8 cellular contexts compared by ENCODE assay signal in genomic region chr7:27156508-27156898, GRCh38.
DNase-seq lines count a peak whose midpoint lies in the region; ATAC-seq and TF ChIP-seq lines count a peak whose summit lies in the region.

Gene HOXA7, minus strand, starts transcription at chr7:27156675. Its CDS starts 130 bp downstream, at chr7:27156545.

- H3K9me3 Mint-ChIP-seq in T-helper 1 cell treated with Interleukin-12 subunit alpha and Interleukin-12 subunit beta and Interleukin-4 antibody, amounts not matched to agents 30 μg/mL and 1 μg/mL, for 36 hours = no peaks in the 10 kb centered on the region
- peaks cover 3% of the 10 kb centered on the region for H3K9me3 Mint-ChIP-seq in nephron progenitor cell

- peak within 1 kb of the TSS; percentile 82 for H3K27ac Mint-ChIP-seq in T-helper 1 cell treated with Interleukin-12 subunit alpha and Interleukin-12 subunit beta and Interleukin-4 antibody, amounts not matched to agents 30 μg/mL and 1 μg/mL, for 36 hours
- H3K27ac Mint-ChIP-seq in nephron progenitor cell = peak within 1 kb of the TSS; percentile 99

- no peak for DNase-seq in T-helper 1 cell
- peak; percentile 72 for DNase-seq in NCI-H226
- DNase-seq in ecto neural progenitor cell (ENCODE audit: low spot score) = peak; percentile 72
- peak; percentile 84 for DNase-seq in nephron progenitor cell
- no peak for DNase-seq in activated gamma-delta T cell treated with Interleukin-2 at 50 U/mL for 16 hours
- DNase-seq in DMS53 treated with DMSO at 0.1 percent for 48 hours (lab: John Stamatoyannopoulos, UW; ENCODE audit: unreplicated experiment) = no peak

- H3K27me3 Mint-ChIP-seq in T-helper 1 cell treated with Interleukin-12 subunit alpha and Interleukin-12 subunit beta and Interleukin-4 antibody, amounts not matched to agents 30 μg/mL and 1 μg/mL, for 36 hours (ENCODE audit: low read depth) = peaks cover 92% of the 10 kb centered on the region
- peaks cover 8% of the 10 kb centered on the region for H3K27me3 Mint-ChIP-seq in nephron progenitor cell (ENCODE audit: low read depth, poor library complexity)

- ATAC-seq in GM18502 (IDR thresholded peaks at IDR 0.05; ENCODE audit: poor library complexity, unreplicated experiment) = no peak

- no peak for TF ChIP-seq CTCF in nephron progenitor cell (IDR thresholded peaks at IDR 0.05)

- peaks cover 5% of the 10 kb centered on the region for H3K36me3 Mint-ChIP-seq in T-helper 1 cell treated with Interleukin-12 subunit alpha and Interleukin-12 subunit beta and Interleukin-4 antibody, amounts not matched to agents 30 μg/mL and 1 μg/mL, for 36 hours (ENCODE audit: low read depth)
- H3K36me3 Mint-ChIP-seq in nephron progenitor cell (ENCODE audit: low read depth) = peaks cover 33% of the 10 kb centered on the region

- peaks cover 16% of the 10 kb centered on the region for H3K4me1 Mint-ChIP-seq in T-helper 1 cell treated with Interleukin-12 subunit alpha and Interleukin-12 subunit beta and Interleukin-4 antibody, amounts not matched to agents 30 μg/mL and 1 μg/mL, for 36 hours (ENCODE audit: low read depth)
- H3K4me1 Mint-ChIP-seq in nephron progenitor cell = peaks cover 48% of the 10 kb centered on the region

- H3K4me3 Mint-ChIP-seq in T-helper 1 cell treated with Interleukin-12 subunit alpha and Interleukin-12 subunit beta and Interleukin-4 antibody, amounts not matched to agents 30 μg/mL and 1 μg/mL, for 36 hours = peak within 1 kb of the TSS; percentile 46
- H3K4me3 Mint-ChIP-seq in nephron progenitor cell = peak within 1 kb of the TSS; percentile 97

Comparison
In these comparisons a context has a peak if more than half of its experiments do, and no peak if none do; other contexts are left out.
1. DNase-seq: peak in NCI-H226 (single experiment), ecto neural progenitor cell (single experiment) and nephron progenitor cell (single experiment); none in T-helper 1 cell (0 of 5), activated gamma-delta T cell treated with Interleukin-2 at 50 U/mL for 16 hours (single experiment) and DMS53 treated with DMSO at 0.1 percent for 48 hours (single experiment).